Comparison of ENCODE assay signal across 1 cellular context in the genomic region with DNA sequence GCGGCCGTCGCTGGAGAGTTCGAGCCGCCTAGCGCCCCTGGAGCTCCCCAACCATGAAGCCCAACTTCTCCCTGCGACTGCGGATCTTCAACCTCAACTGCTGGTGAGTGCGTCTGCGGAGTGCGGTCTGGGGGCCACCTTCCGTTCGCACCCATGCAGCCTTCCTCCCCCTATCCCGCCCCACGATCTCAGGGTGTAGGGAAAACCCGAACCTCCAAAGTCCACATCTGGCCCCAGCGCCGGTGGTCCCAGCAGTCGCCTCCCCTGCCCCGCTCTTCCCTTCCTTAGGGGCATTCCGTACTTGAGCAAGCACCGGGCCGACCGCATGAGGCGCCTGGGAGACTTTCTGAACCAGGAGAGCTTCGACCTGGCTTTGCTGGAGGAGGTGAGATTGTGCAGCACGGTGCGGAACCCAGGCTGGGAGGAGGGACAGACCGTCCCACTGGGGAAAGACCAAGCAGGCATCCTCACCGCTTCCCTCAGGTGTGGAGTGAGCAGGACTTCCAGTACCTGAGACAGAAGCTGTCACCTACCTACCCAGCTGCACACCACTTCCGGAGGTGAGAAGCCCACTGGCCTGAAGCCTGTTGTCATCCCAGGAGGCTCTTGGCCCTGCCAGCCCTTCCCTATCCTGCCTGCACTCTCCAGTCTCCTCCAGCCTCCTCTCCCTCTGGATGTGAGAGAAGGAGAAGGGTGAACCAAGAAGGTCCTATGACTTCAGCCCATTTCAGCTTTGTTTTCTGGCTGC.
TF ChIP-seq lines count a peak whose summit lies in the region.

No MANE protein-coding gene starts in this region.

TF ChIP-seq in HepG2, 621 proteins besides CTCF, POLR2A, EP300 and RAD21 (continued from another document and continues in another):
- TF ChIP-seq, protein P1, sequence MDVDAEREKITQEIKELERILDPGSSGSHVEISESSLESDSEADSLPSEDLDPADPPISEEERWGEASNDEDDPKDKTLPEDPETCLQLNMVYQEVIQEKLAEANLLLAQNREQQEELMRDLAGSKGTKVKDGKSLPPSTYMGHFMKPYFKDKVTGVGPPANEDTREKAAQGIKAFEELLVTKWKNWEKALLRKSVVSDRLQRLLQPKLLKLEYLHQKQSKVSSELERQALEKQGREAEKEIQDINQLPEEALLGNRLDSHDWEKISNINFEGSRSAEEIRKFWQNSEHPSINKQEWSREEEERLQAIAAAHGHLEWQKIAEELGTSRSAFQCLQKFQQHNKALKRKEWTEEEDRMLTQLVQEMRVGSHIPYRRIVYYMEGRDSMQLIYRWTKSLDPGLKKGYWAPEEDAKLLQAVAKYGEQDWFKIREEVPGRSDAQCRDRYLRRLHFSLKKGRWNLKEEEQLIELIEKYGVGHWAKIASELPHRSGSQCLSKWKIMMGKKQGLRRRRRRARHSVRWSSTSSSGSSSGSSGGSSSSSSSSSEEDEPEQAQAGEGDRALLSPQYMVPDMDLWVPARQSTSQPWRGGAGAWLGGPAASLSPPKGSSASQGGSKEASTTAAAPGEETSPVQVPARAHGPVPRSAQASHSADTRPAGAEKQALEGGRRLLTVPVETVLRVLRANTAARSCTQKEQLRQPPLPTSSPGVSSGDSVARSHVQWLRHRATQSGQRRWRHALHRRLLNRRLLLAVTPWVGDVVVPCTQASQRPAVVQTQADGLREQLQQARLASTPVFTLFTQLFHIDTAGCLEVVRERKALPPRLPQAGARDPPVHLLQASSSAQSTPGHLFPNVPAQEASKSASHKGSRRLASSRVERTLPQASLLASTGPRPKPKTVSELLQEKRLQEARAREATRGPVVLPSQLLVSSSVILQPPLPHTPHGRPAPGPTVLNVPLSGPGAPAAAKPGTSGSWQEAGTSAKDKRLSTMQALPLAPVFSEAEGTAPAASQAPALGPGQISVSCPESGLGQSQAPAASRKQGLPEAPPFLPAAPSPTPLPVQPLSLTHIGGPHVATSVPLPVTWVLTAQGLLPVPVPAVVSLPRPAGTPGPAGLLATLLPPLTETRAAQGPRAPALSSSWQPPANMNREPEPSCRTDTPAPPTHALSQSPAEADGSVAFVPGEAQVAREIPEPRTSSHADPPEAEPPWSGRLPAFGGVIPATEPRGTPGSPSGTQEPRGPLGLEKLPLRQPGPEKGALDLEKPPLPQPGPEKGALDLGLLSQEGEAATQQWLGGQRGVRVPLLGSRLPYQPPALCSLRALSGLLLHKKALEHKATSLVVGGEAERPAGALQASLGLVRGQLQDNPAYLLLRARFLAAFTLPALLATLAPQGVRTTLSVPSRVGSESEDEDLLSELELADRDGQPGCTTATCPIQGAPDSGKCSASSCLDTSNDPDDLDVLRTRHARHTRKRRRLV (CRISPR knock-in tag; IDR thresholded peaks at IDR 0.05): no peak
- TF ChIP-seq MAFK (conservative IDR thresholded peaks at IDR 0.05 in 1 of 2, IDR thresholded peaks at IDR 0.05 in 1 of 2; ENCODE audit: low read length in 2 of 2) (no peak), RAD51 (IDR thresholded peaks at IDR 0.05; ENCODE audit: borderline replicate concordance) (no peak), ZNF234 (CRISPR knock-in tag; conservative IDR thresholded peaks at IDR 0.05) (no peak), FOSL2 (CRISPR knock-in tag; IDR thresholded peaks at IDR 0.05) (no peak), CREM (IDR thresholded peaks at IDR 0.05) (no peak), CREM (CRISPR knock-in tag; IDR thresholded peaks at IDR 0.05) (no peak), ZBTB20 (CRISPR knock-in tag; IDR thresholded peaks at IDR 0.05; ENCODE audit: borderline replicate concordance, low read depth) (no peak), ZNF451 (CRISPR knock-in tag; IDR thresholded peaks at IDR 0.05) (no peak), NFYB (CRISPR knock-in tag; IDR thresholded peaks at IDR 0.05) (no peak), NPAS2 (CRISPR knock-in tag; IDR thresholded peaks at IDR 0.05; ENCODE audit: borderline replicate concordance) (no peak), SMYD3 (CRISPR knock-in tag; IDR thresholded peaks at IDR 0.05) (no peak), ZNF224 (CRISPR knock-in tag; IDR thresholded peaks at IDR 0.05) (no peak), NKX3-1 (CRISPR knock-in tag; IDR thresholded peaks at IDR 0.05) (no peak), ZNF839 (CRISPR knock-in tag; IDR thresholded peaks at IDR 0.05; ENCODE audit: borderline replicate concordance) (no peak), NFE2 (CRISPR knock-in tag; IDR thresholded peaks at IDR 0.05) (no peak), SP1 (IDR thresholded peaks at IDR 0.05) (no peak), SP1 (CRISPR knock-in tag; IDR thresholded peaks at IDR 0.05) (no peak), ZSCAN21 (CRISPR knock-in tag; IDR thresholded peaks at IDR 0.05; ENCODE audit: borderline replicate concordance) (no peak), ZNF619 (CRISPR knock-in tag; IDR thresholded peaks at IDR 0.05) (no peak), BORCS8-MEF2B (CRISPR knock-in tag; IDR thresholded peaks at IDR 0.05) (peak; percentile 27; the same call in 1 of the 2 replicates), PHF8 (CRISPR knock-in tag; IDR thresholded peaks at IDR 0.05) (peak; percentile 16; the same call in 1 of the 2 replicates), RFX1 (IDR thresholded peaks at IDR 0.05) (no peak)
- TF ChIP-seq, protein P2, sequence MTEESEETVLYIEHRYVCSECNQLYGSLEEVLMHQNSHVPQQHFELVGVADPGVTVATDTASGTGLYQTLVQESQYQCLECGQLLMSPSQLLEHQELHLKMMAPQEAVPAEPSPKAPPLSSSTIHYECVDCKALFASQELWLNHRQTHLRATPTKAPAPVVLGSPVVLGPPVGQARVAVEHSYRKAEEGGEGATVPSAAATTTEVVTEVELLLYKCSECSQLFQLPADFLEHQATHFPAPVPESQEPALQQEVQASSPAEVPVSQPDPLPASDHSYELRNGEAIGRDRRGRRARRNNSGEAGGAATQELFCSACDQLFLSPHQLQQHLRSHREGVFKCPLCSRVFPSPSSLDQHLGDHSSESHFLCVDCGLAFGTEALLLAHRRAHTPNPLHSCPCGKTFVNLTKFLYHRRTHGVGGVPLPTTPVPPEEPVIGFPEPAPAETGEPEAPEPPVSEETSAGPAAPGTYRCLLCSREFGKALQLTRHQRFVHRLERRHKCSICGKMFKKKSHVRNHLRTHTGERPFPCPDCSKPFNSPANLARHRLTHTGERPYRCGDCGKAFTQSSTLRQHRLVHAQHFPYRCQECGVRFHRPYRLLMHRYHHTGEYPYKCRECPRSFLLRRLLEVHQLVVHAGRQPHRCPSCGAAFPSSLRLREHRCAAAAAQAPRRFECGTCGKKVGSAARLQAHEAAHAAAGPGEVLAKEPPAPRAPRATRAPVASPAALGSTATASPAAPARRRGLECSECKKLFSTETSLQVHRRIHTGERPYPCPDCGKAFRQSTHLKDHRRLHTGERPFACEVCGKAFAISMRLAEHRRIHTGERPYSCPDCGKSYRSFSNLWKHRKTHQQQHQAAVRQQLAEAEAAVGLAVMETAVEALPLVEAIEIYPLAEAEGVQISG (CRISPR knock-in tag; IDR thresholded peaks at IDR 0.05): no peak
- TF ChIP-seq, protein P3, sequence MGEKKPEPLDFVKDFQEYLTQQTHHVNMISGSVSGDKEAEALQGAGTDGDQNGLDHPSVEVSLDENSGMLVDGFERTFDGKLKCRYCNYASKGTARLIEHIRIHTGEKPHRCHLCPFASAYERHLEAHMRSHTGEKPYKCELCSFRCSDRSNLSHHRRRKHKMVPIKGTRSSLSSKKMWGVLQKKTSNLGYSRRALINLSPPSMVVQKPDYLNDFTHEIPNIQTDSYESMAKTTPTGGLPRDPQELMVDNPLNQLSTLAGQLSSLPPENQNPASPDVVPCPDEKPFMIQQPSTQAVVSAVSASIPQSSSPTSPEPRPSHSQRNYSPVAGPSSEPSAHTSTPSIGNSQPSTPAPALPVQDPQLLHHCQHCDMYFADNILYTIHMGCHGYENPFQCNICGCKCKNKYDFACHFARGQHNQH (CRISPR knock-in tag; IDR thresholded peaks at IDR 0.05): no peak
- TF ChIP-seq, protein P4, sequence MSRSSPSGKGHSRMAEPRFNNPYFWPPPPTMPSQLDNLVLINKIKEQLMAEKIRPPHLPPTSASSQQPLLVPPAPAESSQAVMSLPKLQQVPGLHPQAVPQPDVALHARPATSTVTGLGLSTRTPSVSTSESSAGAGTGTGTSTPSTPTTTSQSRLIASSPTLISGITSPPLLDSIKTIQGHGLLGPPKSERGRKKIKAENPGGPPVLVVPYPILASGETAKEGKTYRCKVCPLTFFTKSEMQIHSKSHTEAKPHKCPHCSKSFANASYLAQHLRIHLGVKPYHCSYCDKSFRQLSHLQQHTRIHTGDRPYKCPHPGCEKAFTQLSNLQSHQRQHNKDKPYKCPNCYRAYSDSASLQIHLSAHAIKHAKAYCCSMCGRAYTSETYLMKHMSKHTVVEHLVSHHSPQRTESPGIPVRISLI (CRISPR knock-in tag; IDR thresholded peaks at IDR 0.05; ENCODE audit: borderline replicate concordance): 0 out of 2 replicates have a peak, but pooled peaks have one; percentile 15
- TF ChIP-seq, protein P5, sequence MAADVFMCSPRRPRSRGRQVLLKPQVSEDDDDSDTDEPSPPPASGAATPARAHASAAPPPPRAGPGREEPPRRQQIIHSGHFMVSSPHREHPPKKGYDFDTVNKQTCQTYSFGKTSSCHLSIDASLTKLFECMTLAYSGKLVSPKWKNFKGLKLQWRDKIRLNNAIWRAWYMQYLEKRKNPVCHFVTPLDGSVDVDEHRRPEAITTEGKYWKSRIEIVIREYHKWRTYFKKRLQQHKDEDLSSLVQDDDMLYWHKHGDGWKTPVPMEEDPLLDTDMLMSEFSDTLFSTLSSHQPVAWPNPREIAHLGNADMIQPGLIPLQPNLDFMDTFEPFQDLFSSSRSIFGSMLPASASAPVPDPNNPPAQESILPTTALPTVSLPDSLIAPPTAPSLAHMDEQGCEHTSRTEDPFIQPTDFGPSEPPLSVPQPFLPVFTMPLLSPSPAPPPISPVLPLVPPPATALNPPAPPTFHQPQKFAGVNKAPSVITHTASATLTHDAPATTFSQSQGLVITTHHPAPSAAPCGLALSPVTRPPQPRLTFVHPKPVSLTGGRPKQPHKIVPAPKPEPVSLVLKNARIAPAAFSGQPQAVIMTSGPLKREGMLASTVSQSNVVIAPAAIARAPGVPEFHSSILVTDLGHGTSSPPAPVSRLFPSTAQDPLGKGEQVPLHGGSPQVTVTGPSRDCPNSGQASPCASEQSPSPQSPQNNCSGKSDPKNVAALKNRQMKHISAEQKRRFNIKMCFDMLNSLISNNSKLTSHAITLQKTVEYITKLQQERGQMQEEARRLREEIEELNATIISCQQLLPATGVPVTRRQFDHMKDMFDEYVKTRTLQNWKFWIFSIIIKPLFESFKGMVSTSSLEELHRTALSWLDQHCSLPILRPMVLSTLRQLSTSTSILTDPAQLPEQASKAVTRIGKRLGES (CRISPR knock-in tag; IDR thresholded peaks at IDR 0.05; ENCODE audit: borderline replicate concordance): no peak
- TF ChIP-seq, protein P6, sequence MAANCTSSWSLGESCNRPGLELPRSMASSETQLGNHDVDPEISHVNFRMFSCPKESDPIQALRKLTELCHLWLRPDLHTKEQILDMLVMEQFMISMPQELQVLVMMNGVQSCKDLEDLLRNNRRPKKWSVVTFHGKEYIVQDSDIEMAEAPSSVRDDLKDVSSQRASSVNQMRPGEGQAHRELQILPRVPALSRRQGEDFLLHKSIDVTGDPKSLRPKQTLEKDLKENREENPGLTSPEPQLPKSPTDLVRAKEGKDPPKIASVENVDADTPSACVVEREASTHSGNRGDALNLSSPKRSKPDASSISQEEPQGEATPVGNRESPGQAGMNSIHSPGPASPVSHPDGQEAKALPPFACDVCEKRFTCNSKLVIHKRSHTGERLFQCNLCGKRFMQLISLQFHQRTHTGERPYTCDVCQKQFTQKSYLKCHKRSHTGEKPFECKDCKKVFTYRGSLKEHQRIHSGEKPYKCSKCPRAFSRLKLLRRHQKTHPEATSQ (CRISPR knock-in tag; IDR thresholded peaks at IDR 0.05; ENCODE audit: borderline replicate concordance): no peak
- TF ChIP-seq, protein P7, sequence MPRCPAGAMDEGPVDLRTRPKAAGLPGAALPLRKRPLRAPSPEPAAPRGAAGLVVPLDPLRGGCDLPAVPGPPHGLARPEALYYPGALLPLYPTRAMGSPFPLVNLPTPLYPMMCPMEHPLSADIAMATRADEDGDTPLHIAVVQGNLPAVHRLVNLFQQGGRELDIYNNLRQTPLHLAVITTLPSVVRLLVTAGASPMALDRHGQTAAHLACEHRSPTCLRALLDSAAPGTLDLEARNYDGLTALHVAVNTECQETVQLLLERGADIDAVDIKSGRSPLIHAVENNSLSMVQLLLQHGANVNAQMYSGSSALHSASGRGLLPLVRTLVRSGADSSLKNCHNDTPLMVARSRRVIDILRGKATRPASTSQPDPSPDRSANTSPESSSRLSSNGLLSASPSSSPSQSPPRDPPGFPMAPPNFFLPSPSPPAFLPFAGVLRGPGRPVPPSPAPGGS (CRISPR knock-in tag; IDR thresholded peaks at IDR 0.05): no peak; the same call in 1 of the 2 replicates
- TF ChIP-seq, protein P8, sequence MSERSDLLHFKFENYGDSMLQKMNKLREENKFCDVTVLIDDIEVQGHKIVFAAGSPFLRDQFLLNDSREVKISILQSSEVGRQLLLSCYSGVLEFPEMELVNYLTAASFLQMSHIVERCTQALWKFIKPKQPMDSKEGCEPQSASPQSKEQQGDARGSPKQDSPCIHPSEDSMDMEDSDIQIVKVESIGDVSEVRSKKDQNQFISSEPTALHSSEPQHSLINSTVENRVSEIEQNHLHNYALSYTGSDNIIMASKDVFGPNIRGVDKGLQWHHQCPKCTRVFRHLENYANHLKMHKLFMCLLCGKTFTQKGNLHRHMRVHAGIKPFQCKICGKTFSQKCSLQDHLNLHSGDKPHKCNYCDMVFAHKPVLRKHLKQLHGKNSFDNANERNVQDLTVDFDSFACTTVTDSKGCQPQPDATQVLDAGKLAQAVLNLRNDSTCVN (CRISPR knock-in tag; IDR thresholded peaks at IDR 0.05; ENCODE audit: borderline replicate concordance): no peak
